In the genomic region with DNA sequence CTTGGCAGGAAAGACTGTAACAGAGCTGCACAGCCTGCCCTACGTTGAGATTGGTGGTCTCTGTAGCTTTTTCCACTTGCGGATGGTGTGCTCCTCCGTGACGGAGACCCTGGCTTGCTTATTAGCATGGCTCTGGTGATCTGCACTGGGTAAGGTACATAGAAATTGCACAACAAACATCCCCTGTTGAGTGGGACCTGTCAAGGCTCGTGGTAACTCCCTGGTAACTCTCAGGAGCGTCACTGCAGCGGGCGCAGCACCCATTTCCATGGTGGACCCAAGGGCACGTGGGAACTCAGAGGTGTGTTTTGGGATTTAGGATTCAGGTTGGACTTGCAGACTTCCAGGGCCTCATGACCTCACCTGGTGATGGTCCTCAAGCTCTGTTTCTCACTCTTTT, we compare ENCODE assay signal across 1 cellular context.
TF ChIP-seq lines count a peak whose summit lies in the region.

No MANE protein-coding gene starts in this region.

TF ChIP-seq in HepG2, 621 proteins besides CTCF, POLR2A, EP300 and RAD21:
- TF ChIP-seq TERF1 (CRISPR knock-in tag; IDR thresholded peaks at IDR 0.05) (no peak), ZNF30 (CRISPR knock-in tag; IDR thresholded peaks at IDR 0.05) (no peak), CCDC6 (CRISPR knock-in tag; IDR thresholded peaks at IDR 0.05) (0 out of 2 replicates have a peak, but pooled peaks have one; percentile 1), TBX2 (CRISPR knock-in tag; IDR thresholded peaks at IDR 0.05; ENCODE audit: borderline replicate concordance) (0 out of 2 replicates have a peak, but pooled peaks have one; percentile 62), EED (CRISPR knock-in tag; IDR thresholded peaks at IDR 0.05) (peak; percentile 48; the same call in 1 of the 2 replicates), GZF1 (CRISPR knock-in tag; IDR thresholded peaks at IDR 0.05) (no peak), MED13 (CRISPR knock-in tag; IDR thresholded peaks at IDR 0.05) (no peak), KDM2A (CRISPR knock-in tag; IDR thresholded peaks at IDR 0.05; ENCODE audit: borderline replicate concordance, low read depth) (0 out of 2 replicates have a peak, but pooled peaks have one; percentile 21), ZNF234 (CRISPR knock-in tag; conservative IDR thresholded peaks at IDR 0.05) (no peak), ZNF891 (CRISPR knock-in tag; IDR thresholded peaks at IDR 0.05) (0 out of 2 replicates have a peak, but pooled peaks have one; percentile 41), IRF9 (CRISPR knock-in tag; IDR thresholded peaks at IDR 0.05; ENCODE audit: borderline replicate concordance) (no peak), ZUFSP (CRISPR knock-in tag; IDR thresholded peaks at IDR 0.05; ENCODE audit: borderline replicate concordance) (no peak), NR1H2 (CRISPR knock-in tag; IDR thresholded peaks at IDR 0.05; ENCODE audit: borderline replicate concordance, low read depth) (no peak), ZNF570 (CRISPR knock-in tag; IDR thresholded peaks at IDR 0.05; ENCODE audit: borderline replicate concordance) (no peak), ZNF569 (CRISPR knock-in tag; IDR thresholded peaks at IDR 0.05; ENCODE audit: borderline replicate concordance) (no peak), CREM (IDR thresholded peaks at IDR 0.05) (no peak), CREM (CRISPR knock-in tag; IDR thresholded peaks at IDR 0.05) (no peak), ELK4 (CRISPR knock-in tag; IDR thresholded peaks at IDR 0.05; ENCODE audit: borderline replicate concordance) (no peak), ZNF615 (CRISPR knock-in tag; IDR thresholded peaks at IDR 0.05; ENCODE audit: borderline replicate concordance) (no peak), SNAPC4 (CRISPR knock-in tag; IDR thresholded peaks at IDR 0.05) (no peak), SOX13 (IDR thresholded peaks at IDR 0.05) (no peak), SOX13 (CRISPR knock-in tag; conservative IDR thresholded peaks at IDR 0.05 in 1 of 2, IDR thresholded peaks at IDR 0.05 in 1 of 2) (no peak), HES4 (CRISPR knock-in tag; IDR thresholded peaks at IDR 0.05; ENCODE audit: borderline replicate concordance) (no peak), CAMTA2 (CRISPR knock-in tag; IDR thresholded peaks at IDR 0.05; ENCODE audit: borderline replicate concordance) (no peak), JUN (CRISPR knock-in tag; IDR thresholded peaks at IDR 0.05) (no peak), CEBPG (CRISPR knock-in tag; IDR thresholded peaks at IDR 0.05) (peak; percentile 65), ATRX (CRISPR knock-in tag; IDR thresholded peaks at IDR 0.05; ENCODE audit: borderline replicate concordance) (no peak), NPAS2 (CRISPR knock-in tag; IDR thresholded peaks at IDR 0.05; ENCODE audit: borderline replicate concordance) (no peak), YEATS2 (CRISPR knock-in tag; IDR thresholded peaks at IDR 0.05; ENCODE audit: borderline replicate concordance) (no peak), NFE2 (CRISPR knock-in tag; IDR thresholded peaks at IDR 0.05) (no peak), KDM5B (CRISPR knock-in tag; IDR thresholded peaks at IDR 0.05; ENCODE audit: borderline replicate concordance) (peak; percentile 47; the same call in 1 of the 2 replicates), KLF12 (CRISPR knock-in tag; IDR thresholded peaks at IDR 0.05; ENCODE audit: borderline replicate concordance) (no peak), CEBPB (IDR thresholded peaks at IDR 0.05; ENCODE audit: borderline replicate concordance, low read depth, low read length) (peak; percentile 86), ZNF550 (CRISPR knock-in tag; IDR thresholded peaks at IDR 0.05; ENCODE audit: borderline replicate concordance) (no peak), RELA (CRISPR knock-in tag; IDR thresholded peaks at IDR 0.05) (no peak), FOXA1 (IDR thresholded peaks at IDR 0.05) (no peak), FOXA1 (CRISPR knock-in tag; IDR thresholded peaks at IDR 0.05) (no peak)
- TF ChIP-seq, protein P1, sequence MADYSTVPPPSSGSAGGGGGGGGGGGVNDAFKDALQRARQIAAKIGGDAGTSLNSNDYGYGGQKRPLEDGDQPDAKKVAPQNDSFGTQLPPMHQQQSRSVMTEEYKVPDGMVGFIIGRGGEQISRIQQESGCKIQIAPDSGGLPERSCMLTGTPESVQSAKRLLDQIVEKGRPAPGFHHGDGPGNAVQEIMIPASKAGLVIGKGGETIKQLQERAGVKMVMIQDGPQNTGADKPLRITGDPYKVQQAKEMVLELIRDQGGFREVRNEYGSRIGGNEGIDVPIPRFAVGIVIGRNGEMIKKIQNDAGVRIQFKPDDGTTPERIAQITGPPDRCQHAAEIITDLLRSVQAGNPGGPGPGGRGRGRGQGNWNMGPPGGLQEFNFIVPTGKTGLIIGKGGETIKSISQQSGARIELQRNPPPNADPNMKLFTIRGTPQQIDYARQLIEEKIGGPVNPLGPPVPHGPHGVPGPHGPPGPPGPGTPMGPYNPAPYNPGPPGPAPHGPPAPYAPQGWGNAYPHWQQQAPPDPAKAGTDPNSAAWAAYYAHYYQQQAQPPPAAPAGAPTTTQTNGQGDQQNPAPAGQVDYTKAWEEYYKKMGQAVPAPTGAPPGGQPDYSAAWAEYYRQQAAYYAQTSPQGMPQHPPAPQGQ (CRISPR knock-in tag; IDR thresholded peaks at IDR 0.05; ENCODE audit: borderline replicate concordance), result no peak
- TF ChIP-seq, protein P2, sequence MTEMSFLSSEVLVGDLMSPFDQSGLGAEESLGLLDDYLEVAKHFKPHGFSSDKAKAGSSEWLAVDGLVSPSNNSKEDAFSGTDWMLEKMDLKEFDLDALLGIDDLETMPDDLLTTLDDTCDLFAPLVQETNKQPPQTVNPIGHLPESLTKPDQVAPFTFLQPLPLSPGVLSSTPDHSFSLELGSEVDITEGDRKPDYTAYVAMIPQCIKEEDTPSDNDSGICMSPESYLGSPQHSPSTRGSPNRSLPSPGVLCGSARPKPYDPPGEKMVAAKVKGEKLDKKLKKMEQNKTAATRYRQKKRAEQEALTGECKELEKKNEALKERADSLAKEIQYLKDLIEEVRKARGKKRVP (CRISPR knock-in tag; IDR thresholded peaks at IDR 0.05), result no peak
- TF ChIP-seq, protein P3, sequence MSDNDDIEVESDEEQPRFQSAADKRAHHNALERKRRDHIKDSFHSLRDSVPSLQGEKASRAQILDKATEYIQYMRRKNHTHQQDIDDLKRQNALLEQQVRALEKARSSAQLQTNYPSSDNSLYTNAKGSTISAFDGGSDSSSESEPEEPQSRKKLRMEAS (IDR thresholded peaks at IDR 0.05), result 0 out of 2 replicates have a peak, but pooled peaks have one; percentile 7
